ENCODE assay signal across 12 cellular contexts in genomic region chr1:151512801-151513625, GRCh38. TPM values are rescaled to one million over a fixed set of nuclear protein-coding genes. Genes with fewer than 3 reads are reported as not detected.
DNase-seq lines count a peak whose midpoint lies in the region; ATAC-seq, FAIRE-seq and TF ChIP-seq lines count a peak whose summit lies in the region.
"Had no signal": no experiment of that assay in that cellular context is flagged by ENCODE, and none has a peak within 500 bp of the region (broad histone marks: within the 10 kb centered on the region; RNA-seq: fewer than 3 reads in every experiment).

No MANE protein-coding gene starts in this region.

- ATAC-seq in K562, result no peak
- ATAC-seq in right lobe of liver, result peak; percentile 19 to 39 (median 30)
- ATAC-seq in HG03139 (IDR thresholded peaks at IDR 0.05; ENCODE audit: unreplicated experiment), result no peak

- H3K4me1 ChIP-seq in HUES6 (ENCODE audit: control insufficient read depth, insufficient read depth, low read length) (peaks cover 44% of the 10 kb centered on the region), K562 (replicated peaks in 1 of 2; ENCODE audit: control insufficient read depth in 2 of 2, insufficient read depth in 2 of 2, low read length in 2 of 2) (peaks cover 8 to 19% of the 10 kb centered on the region in 2 experiments; a peak in 3 of 5 replicates), right lobe of liver (peaks cover 0 to 61% (median 15%) of the 10 kb centered on the region in 4 donors)

- H2AFZ ChIP-seq in K562 (ENCODE audit: low read depth, low read length), result no peak overlapping the region

- DNase-seq in K562 (ENCODE audit: extremely low read depth in 1 of 4, low spot score in 3 of 4), result no peak
- peak; percentile 33 to 78 (median 59) for DNase-seq in right lobe of liver
- DNase-seq in NK-92 (lab: John Stamatoyannopoulos, UW; ENCODE audit: unreplicated experiment), result no peak
- no peak for DNase-seq in activated CD4-positive, alpha-beta T cell treated with anti-CD3 and anti-CD28 coated beads, Interleukin-2, amount 50 U/mL, for 48 hours
- no peak for DNase-seq in stimulated activated naive CD4-positive, alpha-beta T cell (lab: John Stamatoyannopoulos, UW)
- DNase-seq: activated gamma-delta T cell treated with Interleukin-2 at 50 U/mL for 16 hours, DND-41, GOT3, NCI-H524 had no signal

- H3K9me3 ChIP-seq in HUES6 (ENCODE audit: control insufficient read depth, insufficient read depth, low read depth, low read length) (no peaks in the 10 kb centered on the region), K562 (replicated peaks; ENCODE audit: control insufficient read depth, insufficient read depth, low read depth, low read length) (no peaks in the 10 kb centered on the region), right lobe of liver (no peaks in the 10 kb centered on the region)

- 19% methylated on average over 8 of the region's 8 CpGs for WGBS in K562 (ENCODE audit: insufficient coverage, low coverage, missing lambda C conversion rate)
- WGBS in right lobe of liver (ENCODE audit: insufficient coverage, low coverage, low lambda C conversion rate, missing lambda C conversion rate), result 24% methylated on average over 6 of the region's 8 CpGs

- POLR2A ChIA-PET in K562 (lab: Yijun Ruan, JAX), result no interaction called here

- intact Hi-C loops in K562 (cut with micrococcal nuclease), result no loop called here
- intact Hi-C loops in right lobe of liver (cut with DNase I), result no loop called here

- H3K4me3 ChIP-seq in HUES6 (ENCODE audit: low read depth, low read length) (peak overlapping the region; percentile 70), K562 (no peak overlapping the region), right lobe of liver (peak overlapping the region; percentile 66 to 72 (median 67))

- no peak for FAIRE-seq in K562 (lab: Jason Lieb, UNC)

- no peak overlapping the region for H3K4me2 ChIP-seq in K562 (ENCODE audit: insufficient read depth, low read length)

- no peaks in the 10 kb centered on the region for H3K27me3 ChIP-seq in HUES6 (ENCODE audit: control insufficient read depth, insufficient read depth, low read length)
- H3K27me3 ChIP-seq in K562 (ENCODE audit: control insufficient read depth in 2 of 2, insufficient read depth in 2 of 2, low read length in 2 of 2), result peaks cover 5 to 32% of the 10 kb centered on the region in 2 experiments; a peak in 3 of 5 replicates
- no peaks in the 10 kb centered on the region for H3K27me3 ChIP-seq in right lobe of liver

- in situ Hi-C loops in K562 (cut with MboI), result no loop called here

- no peaks in the 10 kb centered on the region; the same call in 1 of the 2 replicates for H4K20me1 ChIP-seq in K562 (replicated peaks; ENCODE audit: control insufficient read depth, insufficient read depth, low read length)

- no peaks in the 10 kb centered on the region for H3K79me2 ChIP-seq in K562 (ENCODE audit: control insufficient read depth, insufficient read depth, low read length)

- H3K27ac ChIP-seq in 22Rv1 (peak overlapping the region; percentile 99), HUES6 (ENCODE audit: low read depth, low read length) (peak overlapping the region; percentile 22; the same call in 1 of the 2 replicates), K562 (ENCODE audit: extremely low read depth, low read depth, low read length) (no peak overlapping the region), right lobe of liver (peak overlapping the region; percentile 76 to 97 (median 90))

- no peak for TF ChIP-seq CTCF in 22Rv1 (IDR thresholded peaks at IDR 0.05)
- no peak for TF ChIP-seq CTCF in K562 (IDR thresholded peaks at IDR 0.05 in 2 of 3, conservative IDR thresholded peaks at IDR 0.05 in 1 of 3; ENCODE audit: insufficient read depth in 2 of 3, low read depth in 1 of 3, low read length in 3 of 3)
- no peak for TF ChIP-seq CTCF in right lobe of liver (IDR thresholded peaks at IDR 0.05)

- CTCF ChIA-PET in K562 (lab: Yijun Ruan, JAX; ENCODE audit: low intra/inter-chr PET ratio), result interaction anchor here (0.5 to 0.7 kb wide), 2 partner anchors 117 to 421 kb away, joined by 3 to 4 read pairs; no protein-coding TSS in a partner anchor

- BruUV-seq in K562 (replicated peaks; lab: Mats Ljungman, UMichigan), result no TSS peak

- no peaks in the 10 kb centered on the region for H3K36me3 ChIP-seq in HUES6 (ENCODE audit: control insufficient read depth, insufficient read depth, low read length)
- no peaks in the 10 kb centered on the region for H3K36me3 ChIP-seq in K562 (ENCODE audit: control insufficient read depth, insufficient read depth, low read length)
- no peaks in the 10 kb centered on the region for H3K36me3 ChIP-seq in right lobe of liver

- TF ChIP-seq POLR2A in K562 (conservative IDR thresholded peaks at IDR 0.05), result no peak
- TF ChIP-seq POLR2A in right lobe of liver (IDR thresholded peaks at IDR 0.05), result peak; percentile 44

- no peak for TF ChIP-seq EP300 in K562 (IDR thresholded peaks at IDR 0.05; ENCODE audit: low read length)

- H3K9me1 ChIP-seq in K562 (ENCODE audit: control insufficient read depth, insufficient read depth, low read length), result no peaks in the 10 kb centered on the region

- H3K9ac ChIP-seq in HUES6 (ENCODE audit: low read length), result peak overlapping the region; percentile 70
- H3K9ac ChIP-seq in K562 (ENCODE audit: insufficient read depth in 1 of 2, low read depth in 2 of 2, low read length in 2 of 2), result no peak overlapping the region

- TF ChIP-seq RAD21 in K562 (CRISPR knock-in tag; conservative IDR thresholded peaks at IDR 0.05 in 1 of 2, IDR thresholded peaks at IDR 0.05 in 1 of 2), result no peak

TF ChIP-seq in K562, 482 proteins besides CTCF, POLR2A, EP300 and RAD21 (continues in another document):
- TF ChIP-seq BCL6 (CRISPR knock-in tag; IDR thresholded peaks at IDR 0.05) (no peak), GABPA (tag; conservative IDR thresholded peaks at IDR 0.05; ENCODE audit: low read depth) (peak; percentile 51; the same call in 1 of the 2 replicates)

RNA-seq across cellular contexts. Expression of gene CGN, which starts 1.8 kb away (rescaled TPM):
- 0.30 and 0.32 TPM in 2 replicates for total RNA-seq in K562 (2011; cell fraction: chromatin; rRNA removed; ENCODE audit: low replicate concordance)
- total RNA-seq in K562 (2011; cell fraction: nucleolus; rRNA removed), result under 0.01 and 0.39 TPM in 2 replicates
- 0.31 and 0.59 TPM in 2 replicates for total RNA-seq in K562 (2011; cell fraction: nucleoplasm; rRNA removed)
- total RNA-seq in K562 (2014; rRNA removed) (1.4 TPM in 1 of 2 replicates, not detected in the other), K562 (2014; rRNA removed; fragmentation: Illumina TruSeq; extraction: Trizol) (0.04 and 0.06 TPM in 2 replicates), K562 (2015; rRNA removed; fragmentation: Illumina TruSeq; extraction: Trizol) (0.07 TPM in 1 of 2 replicates, not detected in the other), K562 (2021) (0.27 and 0.34 TPM in 2 replicates), right lobe of liver (10 to 100 TPM; 15.9 to 65.4 (median 38.6) TPM)
- polyA plus RNA-seq in K562 (2011; rRNA removed) (0.14 and 0.16 TPM in 2 replicates), K562 (2014; fragmentation: Illumina TruSeq; extraction: Trizol) (0.03 and 0.19 TPM in 2 replicates), K562 (2014; fragmentation: Nextera tagmentation; extraction: Ambion mirVana) (under 1 TPM in 1 of 2 experiments, not detected in 1; 0.18 TPM), K562 (2014; rRNA removed) (0.09 TPM in 1 of 2 replicates, not detected in the other)
- polyA plus RNA-seq in K562 (2011; cell fraction: cytosol; rRNA removed), result 0.03 and 0.13 TPM in 2 replicates
- 0.40 and 0.88 TPM in 2 replicates for polyA plus RNA-seq in K562 (2011; cell fraction: nucleus; rRNA removed)
- 0.04 and 0.09 TPM in 2 replicates for polyA plus RNA-seq in K562 (2012)
- 0.04 TPM in 1 of 2 replicates, not detected in the other for polyA minus RNA-seq in K562 (2011; rRNA and poly(A)+ RNA removed)
- 0.27 TPM in 1 of 2 replicates, not detected in the other for polyA minus RNA-seq in K562 (2011; cell fraction: cytosol; rRNA and poly(A)+ RNA removed)
- polyA minus RNA-seq in K562 (2011; cell fraction: nucleus; rRNA and poly(A)+ RNA removed), result 0.11 and 0.13 TPM in 2 replicates

RNA-seq across cellular contexts. Expression of gene TUFT1, which starts 27.1 kb away (rescaled TPM):
- total RNA-seq in K562 (2011; cell fraction: chromatin; rRNA removed; ENCODE audit: low replicate concordance), result 3.5 and 4.6 TPM in 2 replicates
- total RNA-seq in K562 (2011; cell fraction: nucleolus; rRNA removed), result 1.7 and 2.0 TPM in 2 replicates
- total RNA-seq in K562 (2011; cell fraction: nucleoplasm; rRNA removed), result 3.4 and 5.6 TPM in 2 replicates
- total RNA-seq in K562 (2014; rRNA removed) (1.4 and 1.6 TPM in 2 replicates), K562 (2014; rRNA removed; fragmentation: Illumina TruSeq; extraction: Trizol) (1.2 and 1.6 TPM in 2 replicates), K562 (2015; rRNA removed; fragmentation: Illumina TruSeq; extraction: Trizol) (0.54 and 0.68 TPM in 2 replicates), K562 (2021) (1.4 and 2.0 TPM in 2 replicates), right lobe of liver (1 to 10 TPM; 1.6 to 8.0 (median 3.1) TPM)
- polyA plus RNA-seq in K562 (2011; rRNA removed) (1.5 and 2.4 TPM in 2 replicates), K562 (2014; fragmentation: Illumina TruSeq; extraction: Trizol) (1.9 and 2.2 TPM in 2 replicates), K562 (2014; fragmentation: Nextera tagmentation; extraction: Ambion mirVana) (1 to 10 TPM; 1.7 to 2.0 TPM), K562 (2014; rRNA removed) (1.7 TPM in 2 replicates)
- polyA plus RNA-seq in K562 (2011; cell fraction: cytosol; rRNA removed), result 1.1 and 2.3 TPM in 2 replicates
- 1.2 and 1.7 TPM in 2 replicates for polyA plus RNA-seq in K562 (2011; cell fraction: nucleus; rRNA removed)
- 1.4 and 2.7 TPM in 2 replicates for polyA plus RNA-seq in K562 (2012)
- 2.3 and 2.7 TPM in 2 replicates for polyA minus RNA-seq in K562 (2011; rRNA and poly(A)+ RNA removed)
- polyA minus RNA-seq in K562 (2011; cell fraction: cytosol; rRNA and poly(A)+ RNA removed), result 1.0 and 1.8 TPM in 2 replicates
- 0.40 and 1.1 TPM in 2 replicates for polyA minus RNA-seq in K562 (2011; cell fraction: nucleus; rRNA and poly(A)+ RNA removed)

RNA-seq across cellular contexts. Expression of gene POGZ, which starts 53.7 kb away (rescaled TPM):
- 127 and 201 TPM in 2 replicates for total RNA-seq in K562 (2011; cell fraction: chromatin; rRNA removed; ENCODE audit: low replicate concordance)
- total RNA-seq in K562 (2011; cell fraction: nucleolus; rRNA removed), result 62.0 and 71.8 TPM in 2 replicates
- total RNA-seq in K562 (2011; cell fraction: nucleoplasm; rRNA removed), result 97.2 and 112 TPM in 2 replicates
- total RNA-seq in K562 (2014; rRNA removed) (16.4 and 25.1 TPM in 2 replicates), K562 (2014; rRNA removed; fragmentation: Illumina TruSeq; extraction: Trizol) (17.6 and 22.0 TPM in 2 replicates), K562 (2015; rRNA removed; fragmentation: Illumina TruSeq; extraction: Trizol) (21.6 and 23.6 TPM in 2 replicates), K562 (2021) (38.2 and 40.6 TPM in 2 replicates), right lobe of liver (10 to 100 TPM; 13.5 to 44.9 (median 29.9) TPM)
- polyA plus RNA-seq in K562 (2011; rRNA removed) (26.8 and 44.3 TPM in 2 replicates), K562 (2014; fragmentation: Illumina TruSeq; extraction: Trizol) (26.5 and 36.4 TPM in 2 replicates), K562 (2014; fragmentation: Nextera tagmentation; extraction: Ambion mirVana) (10 to 100 TPM in 1 of 2 experiments, 1 to 10 TPM in 1; 9.4 to 13.7 TPM), K562 (2014; rRNA removed) (20.8 and 21.5 TPM in 2 replicates)
- polyA plus RNA-seq in K562 (2011; cell fraction: cytosol; rRNA removed), result 16.8 and 22.3 TPM in 2 replicates
- polyA plus RNA-seq in K562 (2011; cell fraction: nucleus; rRNA removed), result 94.4 and 103 TPM in 2 replicates
- 20.5 and 23.7 TPM in 2 replicates for polyA plus RNA-seq in K562 (2012)
- polyA minus RNA-seq in K562 (2011; rRNA and poly(A)+ RNA removed), result 50.1 and 70.2 TPM in 2 replicates
- polyA minus RNA-seq in K562 (2011; cell fraction: cytosol; rRNA and poly(A)+ RNA removed), result 29.9 and 31.9 TPM in 2 replicates
- 32.2 and 47.7 TPM in 2 replicates for polyA minus RNA-seq in K562 (2011; cell fraction: nucleus; rRNA and poly(A)+ RNA removed)

Comparison
In these comparisons a context has a peak if more than half of its experiments do, and no peak if none do; other contexts are left out.
1. ATAC-seq: peak in right lobe of liver (4 of 4); none in K562 (single experiment) and HG03139 (single experiment).
2. DNase-seq: peak in right lobe of liver (3 of 3); none in K562 (0 of 4), NK-92 (single experiment), activated CD4-positive, alpha-beta T cell treated with anti-CD3 and anti-CD28 coated beads, Interleukin-2, amount 50 U/mL, for 48 hours (0 of 2) and stimulated activated naive CD4-positive, alpha-beta T cell (0 of 6).
3. RNA of gene CGN, which starts 1.8 kb away (total RNA-seq): 15.9 to 65.4 TPM in right lobe of liver; under 0.01 to 1.4 TPM in K562; every median in the first group is over 4 times any median in the second.